Comparison of ENCODE assay signal across 1 cellular context in the genomic region with DNA sequence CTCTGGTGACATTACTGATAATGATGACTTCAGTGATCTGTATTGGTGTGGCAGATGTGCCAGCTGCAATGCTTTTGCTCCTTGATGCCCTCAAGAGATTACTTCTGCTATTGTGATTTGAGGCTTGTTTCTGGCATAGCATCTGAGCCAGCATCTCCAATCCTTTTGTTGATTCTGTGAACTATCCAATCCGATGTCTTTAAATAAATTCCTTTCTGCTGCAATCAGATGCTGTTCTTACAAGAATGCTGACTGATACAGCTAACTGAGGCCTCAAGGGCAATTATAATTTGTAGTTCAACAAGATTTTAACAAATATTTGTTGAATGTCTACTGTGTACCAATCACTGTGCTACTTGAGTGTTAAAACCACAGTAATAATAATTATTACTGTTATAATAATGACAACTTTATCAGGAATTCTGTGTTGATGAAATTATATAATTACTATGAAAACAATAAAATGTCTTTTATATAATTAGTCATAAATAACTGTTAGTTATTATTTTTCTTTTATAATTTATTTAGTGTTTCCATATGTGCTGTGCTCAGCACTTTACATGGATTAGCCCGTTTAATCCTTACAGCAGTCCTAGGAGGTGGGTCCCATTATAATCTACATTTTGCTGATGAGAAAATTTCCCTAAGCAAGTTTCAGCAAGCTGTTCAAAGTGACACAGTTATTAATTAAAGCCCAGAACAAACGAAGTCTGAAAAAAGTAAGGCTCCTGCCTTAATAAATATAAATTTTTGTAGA.
TF ChIP-seq lines count a peak whose summit lies in the region.

No MANE protein-coding gene starts in this region.

TF ChIP-seq in K562, 482 proteins besides CTCF, POLR2A, EP300 and RAD21:
- TF ChIP-seq ZNF316 (IDR thresholded peaks at IDR 0.05) (peak; percentile 15; the same call in 1 of the 2 replicates), MAFK (IDR thresholded peaks at IDR 0.05; ENCODE audit: low read length) (peak; percentile 38; the same call in 1 of the 2 replicates), MAFF (IDR thresholded peaks at IDR 0.05; ENCODE audit: low read length) (peak; percentile 25; the same call in 1 of the 2 replicates)
- TF ChIP-seq, protein P1, sequence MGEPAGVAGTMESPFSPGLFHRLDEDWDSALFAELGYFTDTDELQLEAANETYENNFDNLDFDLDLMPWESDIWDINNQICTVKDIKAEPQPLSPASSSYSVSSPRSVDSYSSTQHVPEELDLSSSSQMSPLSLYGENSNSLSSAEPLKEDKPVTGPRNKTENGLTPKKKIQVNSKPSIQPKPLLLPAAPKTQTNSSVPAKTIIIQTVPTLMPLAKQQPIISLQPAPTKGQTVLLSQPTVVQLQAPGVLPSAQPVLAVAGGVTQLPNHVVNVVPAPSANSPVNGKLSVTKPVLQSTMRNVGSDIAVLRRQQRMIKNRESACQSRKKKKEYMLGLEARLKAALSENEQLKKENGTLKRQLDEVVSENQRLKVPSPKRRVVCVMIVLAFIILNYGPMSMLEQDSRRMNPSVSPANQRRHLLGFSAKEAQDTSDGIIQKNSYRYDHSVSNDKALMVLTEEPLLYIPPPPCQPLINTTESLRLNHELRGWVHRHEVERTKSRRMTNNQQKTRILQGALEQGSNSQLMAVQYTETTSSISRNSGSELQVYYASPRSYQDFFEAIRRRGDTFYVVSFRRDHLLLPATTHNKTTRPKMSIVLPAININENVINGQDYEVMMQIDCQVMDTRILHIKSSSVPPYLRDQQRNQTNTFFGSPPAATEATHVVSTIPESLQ (CRISPR knock-in tag; IDR thresholded peaks at IDR 0.05) = no peak
